9 cellular contexts compared by ENCODE assay signal in genomic region chr4:158121203-158121586, GRCh38. TPM values are rescaled to one million over a fixed set of nuclear protein-coding genes. Genes with fewer than 3 reads are reported as not detected.
DNase-seq lines count a peak whose midpoint lies in the region; TF ChIP-seq lines count a peak whose summit lies in the region.
"Had no signal": no experiment of that assay in that cellular context is flagged by ENCODE, and none has a peak within 500 bp of the region (broad histone marks: within the 10 kb centered on the region; RNA-seq: fewer than 3 reads in every experiment).

No MANE protein-coding gene starts in this region.

- H4K20me1 ChIP-seq in GM23248 (ENCODE audit: insufficient read depth) (no peaks in the 10 kb centered on the region), hepatocyte (ENCODE audit: insufficient read depth, poor library complexity, severe bottlenecking) (no peaks in the 10 kb centered on the region)

- TF ChIP-seq POLR2A in spleen (IDR thresholded peaks at IDR 0.05) = no peak

- H3K4me3 ChIP-seq in GM23248 = peak overlapping the region; percentile 55
- H3K4me3 ChIP-seq in astrocyte of the spinal cord (ENCODE audit: low read depth, low read length) = no peak overlapping the region
- no peak overlapping the region for H3K4me3 ChIP-seq in hepatocyte
- H3K4me3 ChIP-seq in spleen = no peak overlapping the region

- WGBS in GM23248 (ENCODE audit: low coverage in 1 of 2, low lambda C conversion rate in 2 of 2, missing lambda C conversion rate in 2 of 2), 2 experiments = 0 to 1% methylated on average over 3 of the region's 3 CpGs
- WGBS in hepatocyte (ENCODE audit: low lambda C conversion rate, missing lambda C conversion rate) = 29% methylated on average over 3 of the region's 3 CpGs
- 46 to 73% (median 50%) methylated on average over 3 of the region's 3 CpGs for WGBS in spleen, 5 donors

- H3K27ac ChIP-seq in GM23248 (peak overlapping the region; percentile 86), hepatocyte (peak overlapping the region; percentile 49), spleen (peak overlapping the region in 6 of 8 donors; percentile 8 to 52 (median 30))

- H3K9me3 Mint-ChIP-seq in activated naive CD4-positive, alpha-beta T cell treated with anti-CD3 and anti-CD28 coated beads for 36 hours = no peaks in the 10 kb centered on the region

- H3K79me2 ChIP-seq in GM23248 (ENCODE audit: insufficient read depth) (no peaks in the 10 kb centered on the region), hepatocyte (no peaks in the 10 kb centered on the region)

- H3K36me3 ChIP-seq in GM23248 (ENCODE audit: low read depth) (no peaks in the 10 kb centered on the region), hepatocyte (replicated peaks; ENCODE audit: insufficient read depth, low read depth) (no peaks in the 10 kb centered on the region), spleen (no peaks in the 10 kb centered on the region)

- H3K36me3 Mint-ChIP-seq in activated naive CD4-positive, alpha-beta T cell treated with anti-CD3 and anti-CD28 coated beads for 36 hours (ENCODE audit: low read depth) = no peaks in the 10 kb centered on the region

- H3K9me3 ChIP-seq in GM23248 (ENCODE audit: low read depth) (no peaks in the 10 kb centered on the region), hepatocyte (ENCODE audit: low read depth) (no peaks in the 10 kb centered on the region), spleen (no peaks in the 10 kb centered on the region)

- no peak overlapping the region for H3K4me3 Mint-ChIP-seq in activated naive CD4-positive, alpha-beta T cell treated with anti-CD3 and anti-CD28 coated beads for 36 hours

- H3K9me2 ChIP-seq in GM23248 (ENCODE audit: insufficient read depth) (peaks cover 3% of the 10 kb centered on the region; the same call in 1 of the 2 replicates), hepatocyte (replicated peaks; ENCODE audit: insufficient read depth) (no peaks in the 10 kb centered on the region)

- H3K4me2 ChIP-seq in GM23248 (ENCODE audit: unreplicated experiment) (peak overlapping the region; percentile 64), hepatocyte (peak overlapping the region; percentile 55)

- H2AFZ ChIP-seq in GM23248 (peak overlapping the region; percentile 59), hepatocyte (no peak overlapping the region)

- no peaks in the 10 kb centered on the region for H3K27me3 Mint-ChIP-seq in activated naive CD4-positive, alpha-beta T cell treated with anti-CD3 and anti-CD28 coated beads for 36 hours (ENCODE audit: low read depth)

- peaks cover 35% of the 10 kb centered on the region; the same call in 1 of the 2 replicates for H3F3A ChIP-seq in GM23248 (ENCODE audit: insufficient read depth)

- no peak for TF ChIP-seq CTCF in astrocyte of the spinal cord (IDR thresholded peaks at IDR 0.05; ENCODE audit: low read depth, low read length)
- TF ChIP-seq CTCF in hepatocyte (IDR thresholded peaks at IDR 0.05; ENCODE audit: poor library complexity) = no peak
- TF ChIP-seq CTCF in spleen (IDR thresholded peaks at IDR 0.05 in 8 of 11, conservative IDR thresholded peaks at IDR 0.05 in 3 of 11) = no peak

- H3K4me1 Mint-ChIP-seq in activated naive CD4-positive, alpha-beta T cell treated with anti-CD3 and anti-CD28 coated beads for 36 hours (ENCODE audit: low read depth) = no peaks in the 10 kb centered on the region

- in situ Hi-C loops in GM23248 (cut with MboI) = no loop called here
- in situ Hi-C loops in astrocyte of the spinal cord (cut with HindIII; ENCODE audit: low sequenced_read_pairs) = no loop called here

- DNase-seq in GM23248 = peak; percentile 97
- peak; percentile 94 for DNase-seq in astrocyte of the spinal cord (ENCODE audit: low read depth, low spot score)
- peak; percentile 73 for DNase-seq in hepatocyte (ENCODE audit: low spot score)
- no peak for DNase-seq in spleen
- DNase-seq in NCI-H1417 (lab: John Stamatoyannopoulos, UW) = no peak
- DNase-seq in HPDE6-E6E7 (ENCODE audit: extremely low spot score) = no peak
- DNase-seq in activated naive CD4-positive, alpha-beta T cell treated with anti-CD3 and anti-CD28 coated beads for 36 hours = no peak
- no peak for DNase-seq in GF-D8 (lab: John Stamatoyannopoulos, UW)
- DNase-seq: NCI-H2227 treated with DMSO at 0.1 percent for 48 hours had no signal

- CTCF ChIA-PET in activated naive CD4-positive, alpha-beta T cell treated with anti-CD3 and anti-CD28 coated beads for 36 hours (lab: Charles Lee) = interaction anchor here (0.5 kb wide), 1 partner anchor 127 kb away, joined by 3 read pairs; no protein-coding TSS in a partner anchor

- H3K27ac Mint-ChIP-seq in activated naive CD4-positive, alpha-beta T cell treated with anti-CD3 and anti-CD28 coated beads for 36 hours = no peak overlapping the region

- peaks cover 32% of the 10 kb centered on the region for H3K4me1 ChIP-seq in GM23248 (ENCODE audit: insufficient read depth)
- H3K4me1 ChIP-seq in hepatocyte (ENCODE audit: insufficient read depth) = peaks cover 16% of the 10 kb centered on the region
- H3K4me1 ChIP-seq in spleen = no peaks in the 10 kb centered on the region

- intact Hi-C loops in spleen (cut with DNase I; ENCODE audit: low total_unique reads) = no loop called here
- intact Hi-C loops in activated naive CD4-positive, alpha-beta T cell treated with anti-CD3 and anti-CD28 coated beads for 36 hours (cut with micrococcal nuclease) = no loop called here

- no peaks in the 10 kb centered on the region for H3K27me3 ChIP-seq in GM23248 (replicated peaks; ENCODE audit: insufficient read depth)
- no peaks in the 10 kb centered on the region for H3K27me3 ChIP-seq in hepatocyte
- no peaks in the 10 kb centered on the region for H3K27me3 ChIP-seq in spleen (replicated peaks in 1 of 7)

- peak overlapping the region; percentile 66 for H3K9ac ChIP-seq in GM23248

RNA-seq across cellular contexts. Expression of gene GASK1B, which starts 51.6 kb away (rescaled TPM):
- total RNA-seq in GM23248 (2014; rRNA removed; shearing (Covaris generic)) = 4.8 and 6.2 TPM in 2 replicates
- polyA plus RNA-seq in GM23248 (2016; fragmentation: Nextera tagmentation; extraction: Ambion mirVana) = 5.3 and 7.5 TPM in 2 replicates
- 88.8 and 89.8 TPM in 2 replicates for total RNA-seq in hepatocyte
- 27.2 and 30.9 TPM in 2 replicates for polyA plus RNA-seq in hepatocyte
- total RNA-seq in spleen = 10 to 100 TPM; 22.0 to 51.3 (median 33.1) TPM
- 1 to 10 TPM; 2.9 to 5.3 (median 3.0) TPM for polyA plus RNA-seq in spleen
- total RNA-seq in activated naive CD4-positive, alpha-beta T cell treated with anti-CD3 and anti-CD28 coated beads for 36 hours = not detected

Comparison
In these comparisons a context has a peak if more than half of its experiments do, and no peak if none do; other contexts are left out.
1. DNase-seq: peak in GM23248 (single experiment), astrocyte of the spinal cord (single experiment) and hepatocyte (single experiment); none in spleen (single experiment), NCI-H1417 (0 of 3), HPDE6-E6E7 (single experiment), activated naive CD4-positive, alpha-beta T cell treated with anti-CD3 and anti-CD28 coated beads for 36 hours (single experiment) and GF-D8 (single experiment).
2. H3K27ac ChIP-seq: peak in every context shown above with its lines; median percentile 86 in GM23248; 49 in hepatocyte; 30 in spleen.